16 cellular contexts compared by ENCODE assay signal in the genomic region with DNA sequence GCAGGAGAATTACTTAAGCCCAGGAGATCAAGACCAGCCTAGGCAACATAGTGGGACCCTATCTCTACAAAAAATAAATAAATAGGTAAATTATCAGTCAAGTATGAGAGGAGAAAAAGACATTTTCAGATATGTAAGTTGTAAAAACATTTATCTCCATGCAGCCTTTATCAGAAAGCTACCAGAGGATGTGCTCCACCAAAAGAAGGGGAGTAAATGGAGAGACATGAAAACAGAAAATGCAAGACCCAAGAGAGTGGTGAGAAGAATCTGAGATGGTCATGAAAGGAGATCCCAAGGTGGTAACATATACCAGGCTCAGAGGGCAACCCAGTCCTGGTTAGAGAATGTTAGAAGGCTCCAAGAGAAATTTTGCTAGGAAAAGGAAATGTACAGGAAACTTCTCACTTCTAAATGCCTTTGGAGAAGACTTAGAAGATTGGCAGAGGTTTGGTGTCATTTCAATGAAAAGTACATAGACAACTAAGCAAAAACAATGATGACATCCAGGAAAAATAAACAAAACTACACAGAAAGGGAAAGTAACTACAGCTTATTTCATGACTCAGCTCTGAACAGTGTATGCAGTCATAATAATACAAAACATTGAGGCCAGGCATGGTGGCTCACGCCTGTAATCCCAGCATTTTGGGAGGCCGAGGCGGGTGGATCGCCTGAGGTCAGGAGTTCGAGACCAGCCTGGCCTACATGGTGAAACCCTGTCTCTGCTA. TPM values are rescaled to one million over a fixed set of nuclear protein-coding genes. Genes with fewer than 3 reads are reported as not detected.
"Had no signal": no experiment of that assay in that cellular context is flagged by ENCODE, and none has a peak within 500 bp of the region (broad histone marks: within the 10 kb centered on the region; RNA-seq: fewer than 3 reads in every experiment).

No MANE protein-coding gene starts in this region.

- H3K27ac ChIP-seq: hepatocyte, lower lobe of right lung, neural progenitor cell, pancreas, tibial artery, VCaP had no signal

- H3K36me3 ChIP-seq: lower lobe of right lung, neural progenitor cell, pancreas, tibial artery had no signal

- H3K4me2 ChIP-seq: hepatocyte, neural progenitor cell had no signal

- H3K9ac ChIP-seq: neural progenitor cell had no signal

- H3K4me1 ChIP-seq: lower lobe of right lung, pancreas had no signal

- DNase-seq: activated CD4-positive, alpha-beta memory T cell treated with anti-CD3 and anti-CD28 coated beads for 36 hours; activated naive CD8-positive, alpha-beta T cell treated with anti-CD3 and anti-CD28 coated beads, Interleukin-2, amount 50 U/mL, for 24 hours; activated T-cell treated with anti-CD3 and anti-CD28 coated beads, Interleukin-2, amount 50 U/mL, for 4 hours; caudate nucleus; cortex of kidney; effector CD8-positive, alpha-beta T cell; lower lobe of right lung; midbrain; pancreas; stimulated activated CD4-positive, alpha-beta T cell treated with anti-CD3 and anti-CD28 coated beads, Interleukin-15, amount 100 ng/mL, for 24 hours; stimulated activated CD4-positive, alpha-beta T cell treated with anti-CD3 and anti-CD28 coated beads, Interleukin-4, amount 100 ng/mL, for 4 hours; tibial artery had no signal

- H2AFZ ChIP-seq: hepatocyte, neural progenitor cell had no signal

- H3K4me3 ChIP-seq: hepatocyte, lower lobe of right lung, neural progenitor cell, pancreas, tibial artery had no signal

- H3K79me2 ChIP-seq: hepatocyte had no signal

- ATAC-seq: activated naive CD8-positive, alpha-beta T cell treated with anti-CD3 and anti-CD28 coated beads, Interleukin-2, amount 50 U/mL, for 24 hours; activated T-cell treated with anti-CD3 and anti-CD28 coated beads, Interleukin-2, amount 50 U/mL, for 4 hours; lower lobe of right lung; pancreas had no signal

- H3K9me3 ChIP-seq: lower lobe of right lung, pancreas, tibial artery had no signal

- H3K27me3 ChIP-seq: pancreas had no signal

RNA-seq across cellular contexts. Expression of gene CIB4, which starts 19.5 kb away (rescaled TPM):
- total RNA-seq: activated CD4-positive, alpha-beta memory T cell treated with anti-CD3 and anti-CD28 coated beads for 36 hours; activated T-cell treated with anti-CD3 and anti-CD28 coated beads, Interleukin-2, amount 50 U/mL, for 4 hours; astrocyte; hepatocyte; lower lobe of right lung had no signal
- polyA plus RNA-seq: hepatocyte had no signal
